1 cellular context compared by ENCODE assay signal in genomic region chr10:108427081-108427480, GRCh38.
TF ChIP-seq lines count a peak whose summit lies in the region.

No MANE protein-coding gene starts in this region.

TF ChIP-seq in GM12878, 131 proteins besides CTCF, POLR2A, EP300 and RAD21 (continued from another document):
- TF ChIP-seq IRF3 (IDR thresholded peaks at IDR 0.05) (no peak), RUNX3 (IDR thresholded peaks at IDR 0.05; ENCODE audit: low read length) (no peak), TARDBP (IDR thresholded peaks at IDR 0.05; ENCODE audit: borderline replicate concordance) (no peak)
TF ChIP-seq in GM12878: peak in this region for 0.
